ENCODE assay signal across 2 cellular contexts in the genomic region with DNA sequence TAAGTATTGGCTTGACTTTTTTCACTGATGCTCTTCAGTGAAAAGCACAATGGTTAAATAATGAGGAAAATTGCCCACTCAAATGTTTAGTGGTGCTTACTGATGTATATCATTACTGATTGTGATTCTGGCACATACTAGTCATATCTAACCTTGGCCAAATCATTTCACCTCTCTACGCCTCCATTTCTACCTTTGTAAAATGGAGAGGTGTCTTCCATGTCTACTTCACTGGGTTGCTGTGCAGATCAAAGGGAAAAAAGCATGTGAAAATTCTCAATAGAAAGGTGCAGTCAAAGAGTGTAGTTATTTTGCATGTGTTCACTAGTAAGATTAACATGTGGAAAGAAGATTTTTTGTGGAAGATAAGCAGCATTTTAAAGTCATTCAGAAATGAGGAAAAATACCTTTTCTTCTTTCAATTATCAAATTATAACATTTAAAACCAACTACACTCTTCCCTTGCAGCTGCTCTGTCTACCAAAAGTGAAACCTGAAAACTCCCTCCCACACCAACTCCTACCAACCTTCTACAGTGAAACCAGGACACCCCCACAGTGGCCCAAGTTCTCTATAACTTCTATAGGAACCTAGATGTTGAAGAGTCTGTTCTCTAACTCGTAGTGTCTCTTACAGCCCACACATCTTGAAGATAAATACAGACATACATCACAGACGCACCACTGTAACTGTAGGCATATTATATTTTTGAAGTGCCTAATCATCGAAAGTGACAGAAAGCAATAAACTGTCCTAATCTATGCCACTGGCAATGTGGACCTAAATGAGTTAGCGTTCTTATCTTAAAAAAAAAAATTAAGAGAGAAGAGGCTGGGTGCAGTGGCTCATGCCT.
TF ChIP-seq lines count a peak whose summit lies in the region.

No MANE protein-coding gene starts in this region.

TF ChIP-seq in IMR-90, 13 proteins besides CTCF, POLR2A, EP300 and RAD21 (continued from another document):
- no peak for TF ChIP-seq MXI1 (IDR thresholded peaks at IDR 0.05; ENCODE audit: borderline replicate concordance, low read depth, low read length)

TF ChIP-seq in GM23338, 12 proteins besides CTCF, POLR2A, EP300 and RAD21 (continued from another document):
- TF ChIP-seq REST (IDR thresholded peaks at IDR 0.05; ENCODE audit: unreplicated experiment) = no peak
- no peak for TF ChIP-seq CREB1 (CRISPR knock-in tag; IDR thresholded peaks at IDR 0.05; ENCODE audit: low read depth)
- TF ChIP-seq, protein P1, sequence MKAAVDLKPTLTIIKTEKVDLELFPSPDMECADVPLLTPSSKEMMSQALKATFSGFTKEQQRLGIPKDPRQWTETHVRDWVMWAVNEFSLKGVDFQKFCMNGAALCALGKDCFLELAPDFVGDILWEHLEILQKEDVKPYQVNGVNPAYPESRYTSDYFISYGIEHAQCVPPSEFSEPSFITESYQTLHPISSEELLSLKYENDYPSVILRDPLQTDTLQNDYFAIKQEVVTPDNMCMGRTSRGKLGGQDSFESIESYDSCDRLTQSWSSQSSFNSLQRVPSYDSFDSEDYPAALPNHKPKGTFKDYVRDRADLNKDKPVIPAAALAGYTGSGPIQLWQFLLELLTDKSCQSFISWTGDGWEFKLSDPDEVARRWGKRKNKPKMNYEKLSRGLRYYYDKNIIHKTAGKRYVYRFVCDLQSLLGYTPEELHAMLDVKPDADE (IDR thresholded peaks at IDR 0.05) = no peak
- TF ChIP-seq, protein P2, sequence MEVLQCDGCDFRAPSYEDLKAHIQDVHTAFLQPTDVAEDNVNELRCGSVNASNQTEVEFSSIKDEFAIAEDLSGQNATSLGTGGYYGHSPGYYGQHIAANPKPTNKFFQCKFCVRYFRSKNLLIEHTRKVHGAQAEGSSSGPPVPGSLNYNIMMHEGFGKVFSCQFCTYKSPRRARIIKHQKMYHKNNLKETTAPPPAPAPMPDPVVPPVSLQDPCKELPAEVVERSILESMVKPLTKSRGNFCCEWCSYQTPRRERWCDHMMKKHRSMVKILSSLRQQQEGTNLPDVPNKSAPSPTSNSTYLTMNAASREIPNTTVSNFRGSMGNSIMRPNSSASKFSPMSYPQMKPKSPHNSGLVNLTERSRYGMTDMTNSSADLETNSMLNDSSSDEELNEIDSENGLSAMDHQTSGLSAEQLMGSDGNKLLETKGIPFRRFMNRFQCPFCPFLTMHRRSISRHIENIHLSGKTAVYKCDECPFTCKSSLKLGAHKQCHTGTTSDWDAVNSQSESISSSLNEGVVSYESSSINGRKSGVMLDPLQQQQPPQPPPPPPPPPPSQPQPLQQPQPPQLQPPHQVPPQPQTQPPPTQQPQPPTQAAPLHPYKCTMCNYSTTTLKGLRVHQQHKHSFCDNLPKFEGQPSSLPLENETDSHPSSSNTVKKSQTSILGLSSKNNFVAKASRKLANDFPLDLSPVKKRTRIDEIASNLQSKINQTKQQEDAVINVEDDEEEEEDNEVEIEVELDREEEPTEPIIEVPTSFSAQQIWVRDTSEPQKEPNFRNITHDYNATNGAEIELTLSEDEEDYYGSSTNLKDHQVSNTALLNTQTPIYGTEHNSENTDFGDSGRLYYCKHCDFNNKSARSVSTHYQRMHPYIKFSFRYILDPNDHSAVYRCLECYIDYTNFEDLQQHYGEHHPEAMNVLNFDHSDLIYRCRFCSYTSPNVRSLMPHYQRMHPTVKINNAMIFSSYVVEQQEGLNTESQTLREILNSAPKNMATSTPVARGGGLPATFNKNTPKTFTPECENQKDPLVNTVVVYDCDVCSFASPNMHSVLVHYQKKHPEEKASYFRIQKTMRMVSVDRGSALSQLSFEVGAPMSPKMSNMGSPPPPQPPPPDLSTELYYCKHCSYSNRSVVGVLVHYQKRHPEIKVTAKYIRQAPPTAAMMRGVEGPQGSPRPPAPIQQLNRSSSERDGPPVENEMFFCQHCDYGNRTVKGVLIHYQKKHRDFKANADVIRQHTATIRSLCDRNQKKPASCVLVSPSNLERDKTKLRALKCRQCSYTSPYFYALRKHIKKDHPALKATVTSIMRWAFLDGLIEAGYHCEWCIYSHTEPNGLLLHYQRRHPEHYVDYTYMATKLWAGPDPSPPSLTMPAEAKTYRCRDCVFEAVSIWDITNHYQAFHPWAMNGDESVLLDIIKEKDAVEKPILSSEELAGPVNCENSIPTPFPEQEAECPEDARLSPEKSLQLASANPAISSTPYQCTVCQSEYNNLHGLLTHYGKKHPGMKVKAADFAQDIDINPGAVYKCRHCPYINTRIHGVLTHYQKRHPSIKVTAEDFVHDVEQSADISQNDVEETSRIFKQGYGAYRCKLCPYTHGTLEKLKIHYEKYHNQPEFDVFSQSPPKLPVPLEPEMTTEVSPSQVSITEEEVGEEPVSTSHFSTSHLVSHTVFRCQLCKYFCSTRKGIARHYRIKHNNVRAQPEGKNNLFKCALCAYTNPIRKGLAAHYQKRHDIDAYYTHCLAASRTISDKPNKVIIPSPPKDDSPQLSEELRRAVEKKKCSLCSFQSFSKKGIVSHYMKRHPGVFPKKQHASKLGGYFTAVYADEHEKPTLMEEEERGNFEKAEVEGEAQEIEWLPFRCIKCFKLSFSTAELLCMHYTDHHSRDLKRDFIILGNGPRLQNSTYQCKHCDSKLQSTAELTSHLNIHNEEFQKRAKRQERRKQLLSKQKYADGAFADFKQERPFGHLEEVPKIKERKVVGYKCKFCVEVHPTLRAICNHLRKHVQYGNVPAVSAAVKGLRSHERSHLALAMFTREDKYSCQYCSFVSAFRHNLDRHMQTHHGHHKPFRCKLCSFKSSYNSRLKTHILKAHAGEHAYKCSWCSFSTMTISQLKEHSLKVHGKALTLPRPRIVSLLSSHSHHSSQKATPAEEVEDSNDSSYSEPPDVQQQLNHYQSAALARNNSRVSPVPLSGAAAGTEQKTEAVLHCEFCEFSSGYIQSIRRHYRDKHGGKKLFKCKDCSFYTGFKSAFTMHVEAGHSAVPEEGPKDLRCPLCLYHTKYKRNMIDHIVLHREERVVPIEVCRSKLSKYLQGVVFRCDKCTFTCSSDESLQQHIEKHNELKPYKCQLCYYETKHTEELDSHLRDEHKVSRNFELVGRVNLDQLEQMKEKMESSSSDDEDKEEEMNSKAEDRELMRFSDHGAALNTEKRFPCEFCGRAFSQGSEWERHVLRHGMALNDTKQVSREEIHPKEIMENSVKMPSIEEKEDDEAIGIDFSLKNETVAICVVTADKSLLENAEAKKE (CRISPR knock-in tag; IDR thresholded peaks at IDR 0.05) = no peak
- TF ChIP-seq ZNF331 (CRISPR knock-in tag; IDR thresholded peaks at IDR 0.05; ENCODE audit: low read depth) = no peak
- TF ChIP-seq POLR2AphosphoS5 (IDR thresholded peaks at IDR 0.05; ENCODE audit: low read depth) = no peak
- TF ChIP-seq NANOG (IDR thresholded peaks at IDR 0.05; ENCODE audit: borderline replicate concordance) = no peak
- TF ChIP-seq STAT1 (IDR thresholded peaks at IDR 0.05; ENCODE audit: unreplicated experiment) = no peak
- no peak for TF ChIP-seq ZNF114 (CRISPR knock-in tag; IDR thresholded peaks at IDR 0.05)
- no peak for TF ChIP-seq JUNB (IDR thresholded peaks at IDR 0.05; ENCODE audit: unreplicated experiment)
- TF ChIP-seq EZH2phosphoT487 (IDR thresholded peaks at IDR 0.05; ENCODE audit: unreplicated experiment) = no peak
